ENCODE assay signal across 1 cellular context in the genomic region with DNA sequence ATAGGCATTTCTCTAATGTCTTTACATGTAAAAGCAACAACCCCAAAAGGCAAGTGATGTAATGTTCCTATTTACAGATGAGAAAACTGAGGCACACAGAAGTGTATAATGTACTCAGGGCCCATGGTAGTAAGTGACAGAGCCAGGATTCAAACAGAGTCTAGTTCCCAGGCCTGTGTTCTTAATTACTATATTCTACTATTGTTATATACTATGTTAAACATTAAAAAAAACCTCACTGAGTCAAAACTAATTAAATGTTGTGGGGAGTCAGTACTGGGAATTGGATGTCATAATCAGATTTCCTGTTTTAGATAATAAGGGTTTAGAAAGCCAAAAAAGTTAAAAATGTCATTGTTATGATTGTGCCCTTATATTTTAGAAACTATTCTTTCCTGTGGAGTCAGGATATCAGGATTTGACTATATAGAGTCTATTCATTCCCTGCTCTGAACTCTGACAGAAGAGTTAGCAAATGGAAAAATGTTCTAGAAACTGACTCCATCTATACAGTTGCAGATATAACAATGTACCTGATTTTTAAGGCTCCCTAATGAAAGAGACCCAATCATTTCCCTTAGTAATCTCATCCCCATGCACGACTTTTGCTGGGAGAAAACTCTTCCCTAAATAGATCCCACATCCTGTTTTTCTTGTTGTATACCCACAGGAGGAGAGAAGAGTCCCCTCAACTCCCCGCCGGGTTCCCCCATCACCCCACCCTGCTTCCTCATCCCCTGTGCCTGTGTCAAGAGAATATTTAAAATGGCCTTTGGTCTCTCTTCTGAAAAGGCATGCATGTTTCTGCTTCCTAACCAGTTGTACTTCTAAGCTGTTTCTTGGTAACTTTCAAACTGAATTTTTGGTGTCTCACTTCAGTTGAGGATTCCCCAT.
TF ChIP-seq lines count a peak whose summit lies in the region.

No MANE protein-coding gene starts in this region.

TF ChIP-seq in GM12878, 131 proteins besides CTCF, POLR2A, EP300 and RAD21 (continued from another document):
- TF ChIP-seq, protein P1, sequence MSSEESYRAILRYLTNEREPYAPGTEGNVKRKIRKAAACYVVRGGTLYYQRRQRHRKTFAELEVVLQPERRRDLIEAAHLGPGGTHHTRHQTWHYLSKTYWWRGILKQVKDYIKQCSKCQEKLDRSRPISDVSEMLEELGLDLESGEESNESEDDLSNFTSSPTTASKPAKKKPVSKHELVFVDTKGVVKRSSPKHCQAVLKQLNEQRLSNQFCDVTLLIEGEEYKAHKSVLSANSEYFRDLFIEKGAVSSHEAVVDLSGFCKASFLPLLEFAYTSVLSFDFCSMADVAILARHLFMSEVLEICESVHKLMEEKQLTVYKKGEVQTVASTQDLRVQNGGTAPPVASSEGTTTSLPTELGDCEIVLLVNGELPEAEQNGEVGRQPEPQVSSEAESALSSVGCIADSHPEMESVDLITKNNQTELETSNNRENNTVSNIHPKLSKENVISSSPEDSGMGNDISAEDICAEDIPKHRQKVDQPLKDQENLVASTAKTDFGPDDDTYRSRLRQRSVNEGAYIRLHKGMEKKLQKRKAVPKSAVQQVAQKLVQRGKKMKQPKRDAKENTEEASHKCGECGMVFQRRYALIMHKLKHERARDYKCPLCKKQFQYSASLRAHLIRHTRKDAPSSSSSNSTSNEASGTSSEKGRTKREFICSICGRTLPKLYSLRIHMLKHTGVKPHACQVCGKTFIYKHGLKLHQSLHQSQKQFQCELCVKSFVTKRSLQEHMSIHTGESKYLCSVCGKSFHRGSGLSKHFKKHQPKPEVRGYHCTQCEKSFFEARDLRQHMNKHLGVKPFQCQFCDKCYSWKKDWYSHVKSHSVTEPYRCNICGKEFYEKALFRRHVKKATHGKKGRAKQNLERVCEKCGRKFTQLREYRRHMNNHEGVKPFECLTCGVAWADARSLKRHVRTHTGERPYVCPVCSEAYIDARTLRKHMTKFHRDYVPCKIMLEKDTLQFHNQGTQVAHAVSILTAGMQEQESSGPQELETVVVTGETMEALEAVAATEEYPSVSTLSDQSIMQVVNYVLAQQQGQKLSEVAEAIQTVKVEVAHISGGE (CRISPR knock-in tag; IDR thresholded peaks at IDR 0.05), result no peak
- no peak for TF ChIP-seq ZNF24 (IDR thresholded peaks at IDR 0.05)
